In genomic region chr4:83498187-83498586, GRCh38 we compare ENCODE assay signal across 29 cellular contexts.
"Had no signal": no experiment of that assay in that cellular context is flagged by ENCODE, and none has a peak within 500 bp of the region (broad histone marks: within the 10 kb centered on the region; RNA-seq: fewer than 3 reads in every experiment).

No MANE protein-coding gene starts in this region.

- ATAC-seq: activated CD4-positive, alpha-beta T cell treated with anti-CD3 and anti-CD28 coated beads for 36 hours; activated CD8-positive, alpha-beta T cell treated with anti-CD3 and anti-CD28 coated beads, Interleukin-2, amount 10 ng/mL, durations not matched to agents 7 days and 5 days; activated naive CD8-positive, alpha-beta T cell treated with anti-CD3 and anti-CD28 coated beads, Interleukin-2, amount 50 U/mL, for 24 hours; activated T-cell treated with anti-CD3 and anti-CD28 coated beads, Interleukin-2, amount 50 U/mL, for 4 hours; body of pancreas; effector memory CD8-positive, alpha-beta T cell; foreskin keratinocyte; gastrocnemius medialis; heart left ventricle had no signal

- H3K4me1 Mint-ChIP-seq: activated CD4-positive, alpha-beta T cell treated with anti-CD3 and anti-CD28 coated beads for 36 hours; activated naive CD4-positive, alpha-beta T cell treated with anti-CD3 and anti-CD28 coated beads, Interleukin-2, amount 50 U/mL, for 24 hours; activated naive CD8-positive, alpha-beta T cell treated with anti-CD3 and anti-CD28 coated beads for 36 hours; activated naive CD8-positive, alpha-beta T cell treated with anti-CD3 and anti-CD28 coated beads, Interleukin-2, amount 50 U/mL, for 24 hours had no signal

- H3K9me3 ChIP-seq: adrenal gland, body of pancreas, esophagus muscularis mucosa, gastrocnemius medialis, heart left ventricle had no signal

- H3K27ac Mint-ChIP-seq: activated CD4-positive, alpha-beta memory T cell treated with anti-CD3 and anti-CD28 coated beads for 36 hours; activated CD4-positive, alpha-beta T cell treated with anti-CD3 and anti-CD28 coated beads for 36 hours; activated CD4-positive, alpha-beta T cell treated with anti-CD3 and anti-CD28 coated beads, Interleukin-2, amount 10 ng/mL, durations not matched to agents 24 days and 14 days; activated CD8-positive, alpha-beta T cell treated with anti-CD3 and anti-CD28 coated beads, Interleukin-2, amount 10 ng/mL, durations not matched to agents 7 days and 5 days; activated naive CD4-positive, alpha-beta T cell treated with anti-CD3 and anti-CD28 coated beads for 36 hours; activated naive CD4-positive, alpha-beta T cell treated with anti-CD3 and anti-CD28 coated beads, Interleukin-2, amount 50 U/mL, for 24 hours; activated naive CD8-positive, alpha-beta T cell treated with anti-CD3 and anti-CD28 coated beads for 36 hours; activated naive CD8-positive, alpha-beta T cell treated with anti-CD3 and anti-CD28 coated beads, Interleukin-2, amount 50 U/mL, for 24 hours; activated T-helper 2 cell treated with anti-CD3 and anti-CD28 coated beads, Interferon-gamma antibody, Interleukin-2, Interleukin-4, amounts not matched to agents 10 μg/mL and 5 μg/mL and 100 μg/mL, durations not matched to agents 14 hours and 24 hours and 36 hours had no signal

- H3K4me1 ChIP-seq: adrenal gland, body of pancreas, esophagus muscularis mucosa, foreskin keratinocyte, gastrocnemius medialis, heart left ventricle had no signal

- H3K27me3 ChIP-seq: adrenal gland, body of pancreas, esophagus muscularis mucosa, foreskin keratinocyte, gastrocnemius medialis, heart left ventricle had no signal

- H3K4me3 ChIP-seq: adrenal gland, body of pancreas, esophagus muscularis mucosa, gastrocnemius medialis, heart left ventricle had no signal

- H3K9me3 Mint-ChIP-seq: activated CD4-positive, alpha-beta memory T cell treated with anti-CD3 and anti-CD28 coated beads for 36 hours; activated CD4-positive, alpha-beta T cell treated with anti-CD3 and anti-CD28 coated beads, Interleukin-2, amount 10 ng/mL, durations not matched to agents 24 days and 14 days; activated naive CD4-positive, alpha-beta T cell treated with anti-CD3 and anti-CD28 coated beads for 36 hours; activated naive CD4-positive, alpha-beta T cell treated with anti-CD3 and anti-CD28 coated beads, Interleukin-2, amount 50 U/mL, for 24 hours; activated naive CD8-positive, alpha-beta T cell treated with anti-CD3 and anti-CD28 coated beads for 36 hours; activated naive CD8-positive, alpha-beta T cell treated with anti-CD3 and anti-CD28 coated beads, Interleukin-2, amount 50 U/mL, for 24 hours; activated T-cell treated with anti-CD3 and anti-CD28 coated beads, Interleukin-2, amount 50 U/mL, for 4 hours; activated T-helper 2 cell treated with anti-CD3 and anti-CD28 coated beads, Interferon-gamma antibody, Interleukin-2, Interleukin-4, amounts not matched to agents 10 μg/mL and 5 μg/mL and 100 μg/mL, durations not matched to agents 14 hours and 24 hours and 36 hours; effector memory CD8-positive, alpha-beta T cell had no signal

- H3K27me3 Mint-ChIP-seq: activated CD4-positive, alpha-beta memory T cell treated with anti-CD3 and anti-CD28 coated beads for 36 hours; activated CD4-positive, alpha-beta T cell treated with anti-CD3 and anti-CD28 coated beads for 36 hours; activated naive CD4-positive, alpha-beta T cell treated with anti-CD3 and anti-CD28 coated beads, Interleukin-2, amount 50 U/mL, for 24 hours; activated naive CD8-positive, alpha-beta T cell treated with anti-CD3 and anti-CD28 coated beads for 36 hours; activated naive CD8-positive, alpha-beta T cell treated with anti-CD3 and anti-CD28 coated beads, Interleukin-2, amount 50 U/mL, for 24 hours; effector memory CD8-positive, alpha-beta T cell had no signal

- DNase-seq: activated CD4-positive, alpha-beta memory T cell treated with anti-CD3 and anti-CD28 coated beads for 36 hours; activated CD4-positive, alpha-beta T cell treated with anti-CD3 and anti-CD28 coated beads for 36 hours; activated CD4-positive, alpha-beta T cell treated with anti-CD3 and anti-CD28 coated beads, Interleukin-2, amount 10 ng/mL, durations not matched to agents 24 days and 14 days; activated CD4-positive, CD25-positive, alpha-beta regulatory T cell; activated CD4-positive, CD25-positive, alpha-beta regulatory T cell treated with anti-CD3 and anti-CD28 coated beads, Interleukin-2, amount 50 U/mL, for 72 hours; activated CD8-positive, alpha-beta T cell treated with anti-CD3 and anti-CD28 coated beads, Interleukin-2, amount 10 ng/mL, durations not matched to agents 7 days and 5 days; activated effector memory CD4-positive, alpha-beta T cell treated with anti-CD3 and anti-CD28 coated beads, Interleukin-2, amount 50 U/mL, for 16 hours; activated naive CD4-positive, alpha-beta T cell treated with anti-CD3 and anti-CD28 coated beads for 36 hours; activated naive CD8-positive, alpha-beta T cell treated with anti-CD3 and anti-CD28 coated beads for 36 hours; activated naive CD8-positive, alpha-beta T cell treated with anti-CD3 and anti-CD28 coated beads, Interleukin-2, amount 50 U/mL, for 24 hours; activated T-cell treated with anti-CD3 and anti-CD28 coated beads, Interleukin-2, amount 50 U/mL, for 4 hours; adrenal gland; amygdala; aorta; body of pancreas; cortex of kidney; dermis blood vessel endothelial cell; effector CD4-positive, alpha-beta T cell; effector memory CD8-positive, alpha-beta T cell; erythroblast; foreskin keratinocyte; gastrocnemius medialis; glutamatergic neuron; heart left ventricle; T-helper 9 cell; WERI-Rb-1 had no signal

- H3K36me3 ChIP-seq: adrenal gland, esophagus muscularis mucosa, gastrocnemius medialis, heart left ventricle, WERI-Rb-1 had no signal

- H3K27ac ChIP-seq: adrenal gland, body of pancreas, esophagus muscularis mucosa, foreskin keratinocyte, gastrocnemius medialis, heart left ventricle, WERI-Rb-1 had no signal

- H3K4me3 Mint-ChIP-seq: activated CD4-positive, alpha-beta memory T cell treated with anti-CD3 and anti-CD28 coated beads for 36 hours; activated CD4-positive, alpha-beta T cell treated with anti-CD3 and anti-CD28 coated beads for 36 hours; activated CD4-positive, alpha-beta T cell treated with anti-CD3 and anti-CD28 coated beads, Interleukin-2, amount 10 ng/mL, durations not matched to agents 24 days and 14 days; activated CD8-positive, alpha-beta T cell treated with anti-CD3 and anti-CD28 coated beads, Interleukin-2, amount 10 ng/mL, durations not matched to agents 7 days and 5 days; activated naive CD4-positive, alpha-beta T cell treated with anti-CD3 and anti-CD28 coated beads for 36 hours; activated naive CD4-positive, alpha-beta T cell treated with anti-CD3 and anti-CD28 coated beads, Interleukin-2, amount 50 U/mL, for 24 hours; activated naive CD8-positive, alpha-beta T cell treated with anti-CD3 and anti-CD28 coated beads for 36 hours; activated naive CD8-positive, alpha-beta T cell treated with anti-CD3 and anti-CD28 coated beads, Interleukin-2, amount 50 U/mL, for 24 hours; activated T-cell treated with anti-CD3 and anti-CD28 coated beads, Interleukin-2, amount 50 U/mL, for 4 hours; effector memory CD8-positive, alpha-beta T cell had no signal

- H3K36me3 Mint-ChIP-seq: activated CD4-positive, alpha-beta memory T cell treated with anti-CD3 and anti-CD28 coated beads for 36 hours; activated naive CD4-positive, alpha-beta T cell treated with anti-CD3 and anti-CD28 coated beads, Interleukin-2, amount 50 U/mL, for 24 hours; activated naive CD8-positive, alpha-beta T cell treated with anti-CD3 and anti-CD28 coated beads for 36 hours had no signal
